Comparison of ENCODE assay signal across 1 cellular context in genomic region chr1:200386416-200386815, GRCh38.
TF ChIP-seq lines count a peak whose summit lies in the region.

No MANE protein-coding gene starts in this region.

TF ChIP-seq in IMR-90, 13 proteins besides CTCF, POLR2A, EP300 and RAD21 (continued from another document):
- no peak for TF ChIP-seq BHLHE40 (IDR thresholded peaks at IDR 0.05; ENCODE audit: low read depth, low read length)
- no peak for TF ChIP-seq FOS (IDR thresholded peaks at IDR 0.05; ENCODE audit: low read depth, low read length)
- no peak for TF ChIP-seq CEBPB (IDR thresholded peaks at IDR 0.05; ENCODE audit: low read depth, low read length)
- TF ChIP-seq CHD1 (IDR thresholded peaks at IDR 0.05; ENCODE audit: low read depth, low read length), result no peak
- TF ChIP-seq NFE2L2 (IDR thresholded peaks at IDR 0.05; ENCODE audit: low read depth, low read length), result no peak
- TF ChIP-seq MAZ (IDR thresholded peaks at IDR 0.05; ENCODE audit: borderline replicate concordance, low read depth, low read length), result no peak
- TF ChIP-seq MAFK (IDR thresholded peaks at IDR 0.05; ENCODE audit: low read depth, low read length), result no peak
